Comparison of ENCODE assay signal across 8 cellular contexts in the genomic region with DNA sequence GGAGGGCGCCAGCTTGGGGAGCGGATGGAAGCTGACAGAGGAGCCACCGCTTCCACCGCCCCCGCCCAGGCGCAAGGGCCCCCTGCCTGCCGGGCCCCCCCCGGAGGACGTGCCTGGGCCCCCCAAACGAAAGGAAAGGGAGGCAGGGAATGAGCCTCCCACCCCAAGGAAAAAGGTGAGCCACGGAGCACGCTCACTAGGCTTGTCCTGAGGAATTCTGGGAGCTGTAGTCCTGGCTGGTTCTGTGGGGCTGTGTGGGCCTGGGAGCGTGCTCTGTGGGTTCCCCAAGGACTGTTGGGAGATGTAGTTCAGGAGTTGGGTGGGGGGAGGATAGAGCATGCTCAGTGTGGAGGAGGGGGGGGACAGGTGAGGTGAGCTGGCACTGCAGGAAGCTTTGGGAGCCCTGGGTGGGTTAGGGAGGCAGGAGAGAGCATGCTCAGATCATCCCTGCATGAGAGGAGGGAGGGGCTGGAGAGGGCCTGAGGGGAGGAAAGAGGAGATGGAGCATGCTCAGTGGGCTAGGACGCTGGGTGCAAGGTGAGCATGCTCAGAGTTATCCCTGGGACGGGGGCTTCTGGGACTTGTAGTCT. TPM values are rescaled to one million over a fixed set of nuclear protein-coding genes. Genes with fewer than 3 reads are reported as not detected.
DNase-seq lines count a peak whose midpoint lies in the region; ATAC-seq, FAIRE-seq and TF ChIP-seq lines count a peak whose summit lies in the region.

No MANE protein-coding gene starts in this region.

- CTCF ChIA-PET in HEK293 (lab: Yijun Ruan, JAX) (interaction anchor here (0.5 to 1.7 kb wide), 7 partner anchors 15 to 941 kb away, joined by 3 to 6 read pairs (median 5); no protein-coding TSS in a partner anchor), K562 (lab: Yijun Ruan, JAX; ENCODE audit: low intra/inter-chr PET ratio) (no interaction called here)

- TF ChIP-seq POLR2A in K562 (conservative IDR thresholded peaks at IDR 0.05): no peak

- H3K9me1 ChIP-seq in K562 (ENCODE audit: control insufficient read depth, insufficient read depth, low read length): peaks cover 3% of the 10 kb centered on the region

- in situ Hi-C loops in K562 (cut with MboI): no loop called here

- H3K27ac ChIP-seq in BLaER1 (peak overlapping the region; percentile 97), HEK293 (ENCODE audit: extremely low read depth, low read depth, low read length) (no peak overlapping the region), K562 (ENCODE audit: extremely low read depth, low read depth, low read length) (no peak overlapping the region)

- peaks cover 64% of the 10 kb centered on the region for H3K36me3 ChIP-seq in BLaER1
- peaks cover 0 to 74% of the 10 kb centered on the region in 2 experiments; a peak in 2 of 3 replicates for H3K36me3 ChIP-seq in HEK293 (ENCODE audit: control insufficient read depth in 2 of 2, insufficient read depth in 1 of 2, low read length in 2 of 2)
- H3K36me3 ChIP-seq in K562 (ENCODE audit: control insufficient read depth, insufficient read depth, low read length): peaks cover 61% of the 10 kb centered on the region; the same call in 2 of the 3 replicates

- H3K27me3 ChIP-seq in BLaER1: no peaks in the 10 kb centered on the region
- H3K27me3 ChIP-seq in K562 (ENCODE audit: control insufficient read depth in 2 of 2, insufficient read depth in 2 of 2, low read length in 2 of 2): no peaks in the 10 kb centered on the region; a peak in 1 of 5 replicates

- H3K4me2 ChIP-seq in BLaER1 (peak overlapping the region; percentile 99), K562 (ENCODE audit: insufficient read depth, low read length) (no peak overlapping the region; the same call in 1 of the 2 replicates)

- H3K4me1 ChIP-seq in BLaER1 (peaks cover 38% of the 10 kb centered on the region), HEK293 (ENCODE audit: control insufficient read depth, insufficient read depth, low read length) (no peaks in the 10 kb centered on the region), K562 (replicated peaks in 1 of 2; ENCODE audit: control insufficient read depth in 2 of 2, insufficient read depth in 2 of 2, low read length in 2 of 2) (peaks cover 0 to 49% of the 10 kb centered on the region in 2 experiments; a peak in 3 of 5 replicates)

- TF ChIP-seq RAD21 in K562 (CRISPR knock-in tag; conservative IDR thresholded peaks at IDR 0.05 in 1 of 2, IDR thresholded peaks at IDR 0.05 in 1 of 2): no peak

- 73% methylated on average over 3 of the region's 15 CpGs for WGBS in K562 (ENCODE audit: insufficient coverage, low coverage, missing lambda C conversion rate)

- H3K9ac ChIP-seq in BLaER1 (peak overlapping the region; percentile 95), K562 (ENCODE audit: insufficient read depth in 1 of 2, low read depth in 2 of 2, low read length in 2 of 2) (peak overlapping the region in 1 of 2 experiments; percentile 54; a peak in 2 of 4 replicates)

- intact Hi-C loops in K562 (cut with micrococcal nuclease): no loop called here

- peak; percentile 98 for FAIRE-seq in K562 (lab: Jason Lieb, UNC)

- no peaks in the 10 kb centered on the region for H3K9me3 ChIP-seq in BLaER1
- H3K9me3 ChIP-seq in HEK293 (ENCODE audit: control insufficient read depth, insufficient read depth, low read depth, low read length): no peaks in the 10 kb centered on the region
- H3K9me3 ChIP-seq in K562 (replicated peaks; ENCODE audit: control insufficient read depth, insufficient read depth, low read depth, low read length): no peaks in the 10 kb centered on the region

- no peak overlapping the region for H2AFZ ChIP-seq in K562 (ENCODE audit: low read depth, low read length)

- BruUV-seq in K562 (replicated peaks; lab: Mats Ljungman, UMichigan): no TSS peak

- POLR2A ChIA-PET in HEK293 (lab: Yijun Ruan, JAX): interaction anchor here (0.6 to 2.6 kb wide), 9 partner anchors 13 to 1245 kb away, joined by 3 to 15 read pairs (median 3); partner anchors contain the start of gene PHKG2
- POLR2A ChIA-PET in K562 (lab: Yijun Ruan, JAX): interaction anchor here (0.6 to 1.1 kb wide), 5 partner anchors 26 to 371 kb away, joined by 3 to 4 read pairs (median 3); partner anchors contain the start of gene FUS

- H4K20me1 ChIP-seq in BLaER1: peaks cover 30% of the 10 kb centered on the region
- H4K20me1 ChIP-seq in K562 (replicated peaks; ENCODE audit: control insufficient read depth, insufficient read depth, low read length): peaks cover 1% of the 10 kb centered on the region; the same call in 1 of the 2 replicates

- DNase-seq in NCI-H69 (lab: John Stamatoyannopoulos, UW) (peak; percentile 98), K562 (ENCODE audit: extremely low read depth in 1 of 4, low spot score in 3 of 4) (peak; percentile 48 to 81 (median 64)), iris pigment epithelial cell (ENCODE audit: low read depth) (peak; percentile 54), superior temporal gyrus (ENCODE audit: extremely low spot score) (peak; percentile 84), SKM-1 treated with dmso at 0.1 percent for 144 hours (lab: John Stamatoyannopoulos, UW; ENCODE audit: unreplicated experiment) (no peak)

- peak; percentile 83 for ATAC-seq in K562
- no peak for ATAC-seq in GM18870 (IDR thresholded peaks at IDR 0.05; ENCODE audit: unreplicated experiment)

- H3K79me2 ChIP-seq in K562 (ENCODE audit: control insufficient read depth, insufficient read depth, low read length): peaks cover 13% of the 10 kb centered on the region

- no peak for TF ChIP-seq CTCF in HEK293 (tag by site-specific recombination; IDR thresholded peaks at IDR 0.05)
- 0 out of 6 replicates have a peak, but pooled peaks of 1 of the 3 experiments have one; percentile 4 for TF ChIP-seq CTCF in K562 (IDR thresholded peaks at IDR 0.05 in 2 of 3, conservative IDR thresholded peaks at IDR 0.05 in 1 of 3; ENCODE audit: insufficient read depth in 2 of 3, low read depth in 1 of 3, low read length in 3 of 3)

- TF ChIP-seq EP300 in K562 (IDR thresholded peaks at IDR 0.05; ENCODE audit: low read length): no peak

- H3K4me3 ChIP-seq in BLaER1: no peak overlapping the region
- no peak overlapping the region for H3K4me3 ChIP-seq in HEK293 (ENCODE audit: low read depth, low read length)
- no peak overlapping the region for H3K4me3 ChIP-seq in K562

RNA-seq across cellular contexts. Expression of gene FBXL19, which starts 4.5 kb away (rescaled TPM):
- total RNA-seq in K562 (2011; cell fraction: chromatin; rRNA removed; ENCODE audit: low replicate concordance): 10.1 and 37.5 TPM in 2 replicates
- 30.4 and 31.2 TPM in 2 replicates for total RNA-seq in K562 (2011; cell fraction: nucleolus; rRNA removed)
- total RNA-seq in K562 (2011; cell fraction: nucleoplasm; rRNA removed): 14.5 and 15.4 TPM in 2 replicates
- 32.7 and 48.1 TPM in 2 replicates for total RNA-seq in K562 (2014; rRNA removed)
- 6.8 and 6.9 TPM in 2 replicates for total RNA-seq in K562 (2014; rRNA removed; fragmentation: Illumina TruSeq; extraction: Trizol)
- 17.6 and 17.8 TPM in 2 replicates for total RNA-seq in K562 (2015; rRNA removed; fragmentation: Illumina TruSeq; extraction: Trizol)
- 40.4 and 48.0 TPM in 2 replicates for total RNA-seq in K562 (2021)
- 9.1 and 9.9 TPM in 2 replicates for polyA plus RNA-seq in K562 (2011; rRNA removed)
- 12.4 and 47.6 TPM in 2 replicates for polyA plus RNA-seq in K562 (2011; cell fraction: cytosol; rRNA removed)
- polyA plus RNA-seq in K562 (2011; cell fraction: nucleus; rRNA removed): 16.9 and 37.2 TPM in 2 replicates
- 17.7 and 25.5 TPM in 2 replicates for polyA plus RNA-seq in K562 (2012)
- 7.6 and 18.1 TPM in 2 replicates for polyA plus RNA-seq in K562 (2014; fragmentation: Illumina TruSeq; extraction: Trizol)
- polyA plus RNA-seq in K562 (2014; fragmentation: Nextera tagmentation; extraction: Ambion mirVana): under 1 TPM in 1 of 2 experiments, not detected in 1; 0.13 TPM
- polyA plus RNA-seq in K562 (2014; rRNA removed): 22.0 and 26.0 TPM in 2 replicates
- 3.8 and 7.2 TPM in 2 replicates for polyA minus RNA-seq in K562 (2011; rRNA and poly(A)+ RNA removed)
- 26.1 and 27.7 TPM in 2 replicates for polyA minus RNA-seq in K562 (2011; cell fraction: cytosol; rRNA and poly(A)+ RNA removed)
- 7.5 and 9.4 TPM in 2 replicates for polyA minus RNA-seq in K562 (2011; cell fraction: nucleus; rRNA and poly(A)+ RNA removed)

RNA-seq across cellular contexts. Expression of gene ORAI3, which starts 21.0 kb away (rescaled TPM):
- total RNA-seq in K562 (2011; cell fraction: chromatin; rRNA removed; ENCODE audit: low replicate concordance): 12.4 and 41.2 TPM in 2 replicates
- total RNA-seq in K562 (2011; cell fraction: nucleolus; rRNA removed): 46.8 and 54.4 TPM in 2 replicates
- 36.7 and 43.2 TPM in 2 replicates for total RNA-seq in K562 (2011; cell fraction: nucleoplasm; rRNA removed)
- total RNA-seq in K562 (2014; rRNA removed) (19.0 and 23.5 TPM in 2 replicates), K562 (2014; rRNA removed; fragmentation: Illumina TruSeq; extraction: Trizol) (6.3 and 7.8 TPM in 2 replicates), K562 (2015; rRNA removed; fragmentation: Illumina TruSeq; extraction: Trizol) (12.4 and 12.9 TPM in 2 replicates), K562 (2021) (21.9 and 23.3 TPM in 2 replicates)
- polyA plus RNA-seq in K562 (2011; rRNA removed) (15.8 and 29.7 TPM in 2 replicates), K562 (2014; fragmentation: Illumina TruSeq; extraction: Trizol) (14.1 and 18.0 TPM in 2 replicates), K562 (2014; fragmentation: Nextera tagmentation; extraction: Ambion mirVana) (1 to 10 TPM; 4.9 to 5.8 TPM), K562 (2014; rRNA removed) (16.5 and 19.0 TPM in 2 replicates)
- 44.9 and 57.8 TPM in 2 replicates for polyA plus RNA-seq in K562 (2011; cell fraction: cytosol; rRNA removed)
- polyA plus RNA-seq in K562 (2011; cell fraction: nucleus; rRNA removed): 25.0 and 28.3 TPM in 2 replicates
- 19.4 and 52.1 TPM in 2 replicates for polyA plus RNA-seq in K562 (2012)
- 12.8 and 14.8 TPM in 2 replicates for polyA minus RNA-seq in K562 (2011; rRNA and poly(A)+ RNA removed)
- 15.8 and 19.1 TPM in 2 replicates for polyA minus RNA-seq in K562 (2011; cell fraction: cytosol; rRNA and poly(A)+ RNA removed)
- 9.3 and 12.7 TPM in 2 replicates for polyA minus RNA-seq in K562 (2011; cell fraction: nucleus; rRNA and poly(A)+ RNA removed)

RNA-seq across cellular contexts. Expression of gene SETD1A, which starts 29.7 kb away (rescaled TPM):
- 24.2 and 49.1 TPM in 2 replicates for total RNA-seq in K562 (2011; cell fraction: chromatin; rRNA removed; ENCODE audit: low replicate concordance)
- 22.3 and 24.7 TPM in 2 replicates for total RNA-seq in K562 (2011; cell fraction: nucleolus; rRNA removed)
- total RNA-seq in K562 (2011; cell fraction: nucleoplasm; rRNA removed): 17.1 and 19.1 TPM in 2 replicates
- 4.2 and 7.9 TPM in 2 replicates for total RNA-seq in K562 (2014; rRNA removed)
- 2.0 and 2.5 TPM in 2 replicates for total RNA-seq in K562 (2014; rRNA removed; fragmentation: Illumina TruSeq; extraction: Trizol)
- 4.6 and 5.7 TPM in 2 replicates for total RNA-seq in K562 (2015; rRNA removed; fragmentation: Illumina TruSeq; extraction: Trizol)
- 30.2 and 36.0 TPM in 2 replicates for total RNA-seq in K562 (2021)
- polyA plus RNA-seq in K562 (2011; rRNA removed): 2.2 and 3.0 TPM in 2 replicates
- 1.6 and 2.3 TPM in 2 replicates for polyA plus RNA-seq in K562 (2011; cell fraction: cytosol; rRNA removed)
- 15.4 and 22.7 TPM in 2 replicates for polyA plus RNA-seq in K562 (2011; cell fraction: nucleus; rRNA removed)
- polyA plus RNA-seq in K562 (2012): 17.4 and 52.0 TPM in 2 replicates
- 15.0 and 20.1 TPM in 2 replicates for polyA plus RNA-seq in K562 (2014; fragmentation: Illumina TruSeq; extraction: Trizol)
- under 1 TPM; 0.08 to 0.14 TPM for polyA plus RNA-seq in K562 (2014; fragmentation: Nextera tagmentation; extraction: Ambion mirVana)
- polyA plus RNA-seq in K562 (2014; rRNA removed): 15.5 and 16.9 TPM in 2 replicates
- 1.7 and 2.1 TPM in 2 replicates for polyA minus RNA-seq in K562 (2011; rRNA and poly(A)+ RNA removed)
- polyA minus RNA-seq in K562 (2011; cell fraction: cytosol; rRNA and poly(A)+ RNA removed): 10.0 and 10.3 TPM in 2 replicates
- polyA minus RNA-seq in K562 (2011; cell fraction: nucleus; rRNA and poly(A)+ RNA removed): 6.1 and 8.6 TPM in 2 replicates

RNA-seq across cellular contexts. Expression of gene CTF1, which starts 31.5 kb away (rescaled TPM):
- 2.9 and 6.1 TPM in 2 replicates for total RNA-seq in K562 (2011; cell fraction: chromatin; rRNA removed; ENCODE audit: low replicate concordance)
- total RNA-seq in K562 (2011; cell fraction: nucleolus; rRNA removed): 4.2 and 5.5 TPM in 2 replicates
- 6.2 and 12.7 TPM in 2 replicates for total RNA-seq in K562 (2011; cell fraction: nucleoplasm; rRNA removed)
- total RNA-seq in K562 (2014; rRNA removed): 0.36 and 1.0 TPM in 2 replicates
- 0.38 and 0.44 TPM in 2 replicates for total RNA-seq in K562 (2014; rRNA removed; fragmentation: Illumina TruSeq; extraction: Trizol)
- total RNA-seq in K562 (2015; rRNA removed; fragmentation: Illumina TruSeq; extraction: Trizol): 0.33 and 0.53 TPM in 2 replicates
- total RNA-seq in K562 (2021): 1.8 TPM in 2 replicates
- 1.9 and 3.6 TPM in 2 replicates for polyA plus RNA-seq in K562 (2011; rRNA removed)
- polyA plus RNA-seq in K562 (2011; cell fraction: cytosol; rRNA removed): 6.9 and 7.6 TPM in 2 replicates
- 11.5 and 14.8 TPM in 2 replicates for polyA plus RNA-seq in K562 (2011; cell fraction: nucleus; rRNA removed)
- 2.0 and 5.6 TPM in 2 replicates for polyA plus RNA-seq in K562 (2012)
- polyA plus RNA-seq in K562 (2014; fragmentation: Illumina TruSeq; extraction: Trizol): 2.5 and 2.8 TPM in 2 replicates
- polyA plus RNA-seq in K562 (2014; fragmentation: Nextera tagmentation; extraction: Ambion mirVana): under 1 TPM; 0.24 to 0.35 TPM
- 1.8 and 2.1 TPM in 2 replicates for polyA plus RNA-seq in K562 (2014; rRNA removed)
- 0.98 and 1.7 TPM in 2 replicates for polyA minus RNA-seq in K562 (2011; rRNA and poly(A)+ RNA removed)
- polyA minus RNA-seq in K562 (2011; cell fraction: cytosol; rRNA and poly(A)+ RNA removed): 1.1 and 1.4 TPM in 2 replicates
- 1.3 and 1.9 TPM in 2 replicates for polyA minus RNA-seq in K562 (2011; cell fraction: nucleus; rRNA and poly(A)+ RNA removed)

RNA-seq across cellular contexts. Expression of gene BCL7C, which starts 34.0 kb away (rescaled TPM):
- total RNA-seq in K562 (2011; cell fraction: chromatin; rRNA removed; ENCODE audit: low replicate concordance): 6.9 and 9.3 TPM in 2 replicates
- total RNA-seq in K562 (2011; cell fraction: nucleolus; rRNA removed): 8.7 and 9.0 TPM in 2 replicates
- total RNA-seq in K562 (2011; cell fraction: nucleoplasm; rRNA removed): 7.6 and 10.6 TPM in 2 replicates
- total RNA-seq in K562 (2014; rRNA removed) (80.1 and 85.8 TPM in 2 replicates), K562 (2014; rRNA removed; fragmentation: Illumina TruSeq; extraction: Trizol) (7.0 and 7.9 TPM in 2 replicates), K562 (2015; rRNA removed; fragmentation: Illumina TruSeq; extraction: Trizol) (31.6 and 32.9 TPM in 2 replicates), K562 (2021) (41.2 and 43.1 TPM in 2 replicates)
- polyA plus RNA-seq in K562 (2011; rRNA removed) (15.1 and 17.4 TPM in 2 replicates), K562 (2014; fragmentation: Illumina TruSeq; extraction: Trizol) (19.6 and 37.5 TPM in 2 replicates), K562 (2014; fragmentation: Nextera tagmentation; extraction: Ambion mirVana) (1 to 10 TPM; 1.7 to 2.6 TPM), K562 (2014; rRNA removed) (61.9 and 75.9 TPM in 2 replicates)
- polyA plus RNA-seq in K562 (2011; cell fraction: cytosol; rRNA removed): 18.7 and 45.5 TPM in 2 replicates
- 7.4 and 12.0 TPM in 2 replicates for polyA plus RNA-seq in K562 (2011; cell fraction: nucleus; rRNA removed)
- polyA plus RNA-seq in K562 (2012): 23.9 and 28.5 TPM in 2 replicates
- polyA minus RNA-seq in K562 (2011; rRNA and poly(A)+ RNA removed): 2.2 and 3.5 TPM in 2 replicates
- polyA minus RNA-seq in K562 (2011; cell fraction: cytosol; rRNA and poly(A)+ RNA removed): 7.9 and 8.1 TPM in 2 replicates
- polyA minus RNA-seq in K562 (2011; cell fraction: nucleus; rRNA and poly(A)+ RNA removed): 2.6 TPM in 2 replicates
